Comparison of ENCODE assay signal across 1 cellular context in genomic region chr14:100031506-100032281, GRCh38.
TF ChIP-seq lines count a peak whose summit lies in the region.

No MANE protein-coding gene starts in this region.

TF ChIP-seq in HepG2, 621 proteins besides CTCF, POLR2A, EP300 and RAD21:
- TF ChIP-seq PAWR (CRISPR knock-in tag; IDR thresholded peaks at IDR 0.05; ENCODE audit: borderline replicate concordance) (no peak), HNRNPUL1 (IDR thresholded peaks at IDR 0.05; ENCODE audit: low read depth, low read length) (no peak), CEBPB (IDR thresholded peaks at IDR 0.05; ENCODE audit: borderline replicate concordance, low read depth, low read length) (peak; percentile 52; the same call in 1 of the 2 replicates), ZNF724P (CRISPR knock-in tag; IDR thresholded peaks at IDR 0.05; ENCODE audit: borderline replicate concordance) (no peak), FOSL2 (CRISPR knock-in tag; IDR thresholded peaks at IDR 0.05) (peak; percentile 45), FOXO4 (CRISPR knock-in tag; conservative IDR thresholded peaks at IDR 0.05) (no peak), ZBTB10 (CRISPR knock-in tag; IDR thresholded peaks at IDR 0.05; ENCODE audit: borderline replicate concordance) (no peak)
